ENCODE assay signal across 22 cellular contexts in the genomic region with DNA sequence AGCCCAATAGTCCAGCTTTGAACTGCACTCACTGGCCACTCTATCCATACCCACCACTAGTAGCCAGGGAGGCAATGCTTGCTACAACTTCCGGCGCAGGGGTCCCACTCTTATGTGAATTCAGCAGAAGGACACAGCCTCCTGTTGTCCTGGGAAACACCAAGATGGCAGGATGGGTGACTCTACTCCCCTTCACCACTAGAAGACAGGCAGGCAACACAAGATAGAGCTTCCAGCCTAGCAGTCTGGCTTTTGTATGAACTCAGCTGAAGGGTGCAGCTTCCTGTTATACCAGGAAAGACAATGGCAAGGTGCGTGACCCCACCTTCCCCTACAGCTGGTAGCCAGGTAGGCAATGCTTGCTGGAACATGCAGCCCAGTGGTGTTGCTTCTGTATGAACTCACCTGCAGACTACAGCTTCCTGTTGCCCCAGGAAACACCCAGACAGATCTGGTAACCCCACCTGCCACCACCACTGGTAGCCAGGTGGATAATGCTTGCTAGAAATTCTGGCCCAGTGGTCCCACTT.
DNase-seq lines count a peak whose midpoint lies in the region; ATAC-seq, FAIRE-seq and TF ChIP-seq lines count a peak whose summit lies in the region.
"Had no signal": no experiment of that assay in that cellular context is flagged by ENCODE, and none has a peak within 500 bp of the region (broad histone marks: within the 10 kb centered on the region; RNA-seq: fewer than 3 reads in every experiment).

No MANE protein-coding gene starts in this region.

- TF ChIP-seq CTCF in foreskin keratinocyte (conservative IDR thresholded peaks at IDR 0.05) = no peak

- peak; percentile 57 for ATAC-seq in foreskin keratinocyte
- ATAC-seq: CD8-positive, alpha-beta T cell; GM23338 had no signal

- H3K27me3 ChIP-seq in foreskin keratinocyte = no peaks in the 10 kb centered on the region
- H3K27me3 ChIP-seq: BLaER1 had no signal

- DNase-seq in DMS153 (lab: John Stamatoyannopoulos, UW) = peak; percentile 11
- DNase-seq in DMS153 treated with DMSO at 0.1 percent for 48 hours (lab: John Stamatoyannopoulos, UW; ENCODE audit: unreplicated experiment) = no peak
- DNase-seq in COLO668 (lab: John Stamatoyannopoulos, UW; ENCODE audit: unreplicated experiment) = peak; percentile 7
- DNase-seq in NCI-H69 (lab: John Stamatoyannopoulos, UW) = peak; percentile 53
- peak in 1 of 2 donors; percentile 24 for DNase-seq in foreskin keratinocyte
- DNase-seq in SHP77 (lab: John Stamatoyannopoulos, UW) = no peak
- DNase-seq in HuH-7 (ENCODE audit: low spot score) = no peak
- DNase-seq in GM12891 (ENCODE audit: insufficient read length, low spot score) = no peak
- DNase-seq: CD4-positive, CD25-positive, alpha-beta regulatory T cell; CD8-positive, alpha-beta T cell; DMS 273 treated with DMSO at 0.1 percent for 48 hours; DND-41; HFFc6 had no signal

- H3K4me1 ChIP-seq in foreskin keratinocyte = no peaks in the 10 kb centered on the region
- H3K4me1 ChIP-seq: BLaER1, HAP-1 had no signal

- no peak for FAIRE-seq in GM12891 (lab: Jason Lieb, UNC)
- FAIRE-seq: A204.1, D721Med, G401.6, GM19239 had no signal

- TF ChIP-seq POLR2A in GM12891 (IDR thresholded peaks at IDR 0.05; ENCODE audit: low read depth, low read length) = no peak

- no peak overlapping the region for H3K27ac ChIP-seq in foreskin keratinocyte
- H3K27ac ChIP-seq: 22Rv1, BLaER1, C4-2B had no signal

TF ChIP-seq in GM12891, 5 proteins besides CTCF, POLR2A, EP300 and RAD21:
- TF ChIP-seq TAF1 (IDR thresholded peaks at IDR 0.05; ENCODE audit: low read depth, low read length) = no peak
- no peak for TF ChIP-seq PAX5 (IDR thresholded peaks at IDR 0.05; ENCODE audit: insufficient read depth, low read length, severe bottlenecking)
- no peak for TF ChIP-seq POLR2AphosphoS5 (IDR thresholded peaks at IDR 0.05; ENCODE audit: low read depth, low read length)
- TF ChIP-seq POU2F2 (IDR thresholded peaks at IDR 0.05; ENCODE audit: low read depth, low read length) = no peak
- no peak for TF ChIP-seq SPI1 (IDR thresholded peaks at IDR 0.05; ENCODE audit: low read depth, low read length)
TF ChIP-seq in GM12891: peak in this region for 0.

Comparison
In these comparisons a context has a peak if more than half of its experiments do, and no peak if none do; other contexts are left out.
1. DNase-seq: peak in DMS153 (single experiment), COLO668 (single experiment) and NCI-H69 (single experiment); none in DMS153 treated with DMSO at 0.1 percent for 48 hours (single experiment), SHP77 (0 of 2), HuH-7 (single experiment) and GM12891 (single experiment).